Comparison of ENCODE assay signal across 25 cellular contexts in the genomic region with DNA sequence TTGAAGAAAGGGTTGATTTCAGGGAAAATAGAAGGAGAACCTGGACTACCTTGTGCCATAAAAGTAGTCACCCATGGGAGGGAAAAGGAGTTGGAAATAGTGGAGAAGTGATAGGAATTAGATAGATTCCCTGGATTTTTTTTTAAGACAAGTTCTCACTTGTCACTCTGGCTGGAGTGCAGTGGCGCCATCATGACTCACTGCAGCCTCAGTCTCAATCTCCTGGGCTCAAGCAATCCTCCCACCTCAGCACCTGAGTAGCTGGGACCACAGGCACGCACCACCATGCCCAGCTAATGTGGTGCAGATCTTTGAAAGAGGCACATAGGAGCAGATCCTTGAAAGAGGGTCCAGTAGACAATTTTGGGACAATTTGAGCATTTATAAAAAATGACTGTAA. TPM values are rescaled to one million over a fixed set of nuclear protein-coding genes. Genes with fewer than 3 reads are reported as not detected.
DNase-seq lines count a peak whose midpoint lies in the region; ATAC-seq and TF ChIP-seq lines count a peak whose summit lies in the region.
"Had no signal": no experiment of that assay in that cellular context is flagged by ENCODE, and none has a peak within 500 bp of the region (broad histone marks: within the 10 kb centered on the region; RNA-seq: fewer than 3 reads in every experiment).

No MANE protein-coding gene starts in this region.

- H2AFZ ChIP-seq in PC-3 (ENCODE audit: low read length) = no peak overlapping the region

- intact Hi-C loops in PC-3 (cut with micrococcal nuclease) = no loop called here

- no peaks in the 10 kb centered on the region for H4K20me1 ChIP-seq in PC-3 (ENCODE audit: low read length)

- CTCF ChIA-PET in PC-3 (lab: Charles Lee) = no interaction called here

- no peak overlapping the region for H3K9ac ChIP-seq in PC-3 (ENCODE audit: low read length)

- peaks cover 9% of the 10 kb centered on the region; the same call in 1 of the 2 replicates for H3K27me3 ChIP-seq in PC-3 (ENCODE audit: low read length)
- H3K27me3 ChIP-seq: SJSA1 had no signal

- DNase-seq in DMS53 (lab: John Stamatoyannopoulos, UW) (peak; percentile 29), DMS53 treated with DMSO at 0.1 percent for 48 hours (lab: John Stamatoyannopoulos, UW; ENCODE audit: unreplicated experiment) (no peak), PC-3 (peak; percentile 21), epithelial cell of esophagus (ENCODE audit: low read depth) (peak; percentile 92), renal cortical epithelial cell (ENCODE audit: low read depth) (peak; percentile 39), GM10266 (ENCODE audit: extremely low spot score) (no peak)
- DNase-seq in activated CD8-positive, alpha-beta memory T cell treated with anti-CD3 and anti-CD28 coated beads, Interleukin-2, amount 50 U/mL, for 48 hours = no peak
- DNase-seq: AML-193, DND-41, GF-D8, HFFc6, Kasumi-1, MM.1S, NCI-H1092 treated with DMSO at 0.1 percent for 48 hours, NCI-H146, NCI-H2029 treated with DMSO at 0.1 percent for 48 hours, NCI-H510A, NCI-H748 treated with DMSO at 0.1 percent for 48 hours had no signal

- no peaks in the 10 kb centered on the region for H3K79me2 ChIP-seq in PC-3 (ENCODE audit: low read length)

- H3K27ac ChIP-seq in PC-3 (ENCODE audit: low read length) = no peak overlapping the region
- H3K27ac ChIP-seq: 22Rv1, C4-2B, HL-60, SJSA1 had no signal

- no peaks in the 10 kb centered on the region for H3K4me1 ChIP-seq in PC-3 (ENCODE audit: insufficient read depth, low read length)
- H3K4me1 ChIP-seq: SJSA1 had no signal

- BruUV-seq in PC-3 (replicated peaks; lab: Mats Ljungman, UMichigan) = no TSS peak

- H3K9me2 ChIP-seq in PC-3 (replicated peaks; ENCODE audit: low read length) = no peaks in the 10 kb centered on the region

- no peak for ATAC-seq in PC-3
- no peak for ATAC-seq in HG03108 (IDR thresholded peaks at IDR 0.05; ENCODE audit: unreplicated experiment)
- ATAC-seq: GM12878 had no signal

- no peaks in the 10 kb centered on the region for H3K36me3 ChIP-seq in PC-3 (ENCODE audit: low read depth, low read length)
- H3K36me3 ChIP-seq: SJSA1 had no signal

- POLR2A ChIA-PET in PC-3 (lab: Charles Lee; ENCODE audit: unreplicated experiment) = no interaction called here

- TF ChIP-seq CTCF in PC-3 (conservative IDR thresholded peaks at IDR 0.05; ENCODE audit: low read depth, low read length) = no peak
- TF ChIP-seq CTCF in epithelial cell of esophagus (IDR thresholded peaks at IDR 0.05; ENCODE audit: insufficient read depth, low read depth, low read length, missing control alignments) = no peak
- no peak for TF ChIP-seq CTCF in GM10266 (IDR thresholded peaks at IDR 0.05; ENCODE audit: control insufficient read depth, insufficient read depth, low read depth, missing control alignments)

- H3K4me3 ChIP-seq in PC-3 (ENCODE audit: low read length) (no peak overlapping the region), epithelial cell of esophagus (ENCODE audit: low read length) (no peak overlapping the region)
- H3K4me3 ChIP-seq: GM12878, SJSA1 had no signal

- H3K9me3 ChIP-seq in PC-3 (ENCODE audit: low read length) = no peaks in the 10 kb centered on the region
- H3K9me3 ChIP-seq: SJSA1 had no signal

- H3K4me2 ChIP-seq in PC-3 (ENCODE audit: low read length) = no peak overlapping the region

- no peaks in the 10 kb centered on the region for H3F3A ChIP-seq in PC-3 (ENCODE audit: low read length, unreplicated experiment)

RNA-seq across cellular contexts. Expression of gene BLNK, which starts 9.5 kb away (rescaled TPM):
- total RNA-seq in PC-3 (2014; rRNA removed) (not detected in 2 replicates), renal cortical epithelial cell (0.35 and 2.8 TPM in 2 replicates)
- total RNA-seq: HFFc6, SJSA1 had no signal

RNA-seq across cellular contexts. Expression of gene DNTT, which starts 23.4 kb away (rescaled TPM):
- total RNA-seq in PC-3 (2014; rRNA removed) (not detected in 2 replicates), renal cortical epithelial cell (not detected in 2 replicates)
- total RNA-seq: H4, HFFc6, SJSA1 had no signal

Comparison
In these comparisons a context has a peak if more than half of its experiments do, and no peak if none do; other contexts are left out.
1. DNase-seq: peak in DMS53 (single experiment), PC-3 (single experiment), epithelial cell of esophagus (single experiment) and renal cortical epithelial cell (single experiment); none in DMS53 treated with DMSO at 0.1 percent for 48 hours (single experiment), activated CD8-positive, alpha-beta memory T cell treated with anti-CD3 and anti-CD28 coated beads, Interleukin-2, amount 50 U/mL, for 48 hours (single experiment) and GM10266 (single experiment).